26 cellular contexts compared by ENCODE assay signal in genomic region chrX:104721854-104722253, GRCh38.
"Had no signal": no experiment of that assay in that cellular context is flagged by ENCODE, and none has a peak within 500 bp of the region (broad histone marks: within the 10 kb centered on the region; RNA-seq: fewer than 3 reads in every experiment).

No MANE protein-coding gene starts in this region.

- H3K9me3 Mint-ChIP-seq: dendritic cell treated with granulocyte-macrophage colony-stimulating factor and Interleukin-4, amounts not matched to agents 40 ng/mL and 50 ng/mL, for 4 days; effector memory CD8-positive, alpha-beta T cell; memory B cell had no signal

- H3K36me3 ChIP-seq: colonic mucosa, esophagus squamous epithelium, gastrocnemius medialis, heart right ventricle, left lung, lower lobe of right lung had no signal

- H3K27me3 Mint-ChIP-seq: dendritic cell treated with granulocyte-macrophage colony-stimulating factor and Interleukin-4, amounts not matched to agents 40 ng/mL and 50 ng/mL, for 4 days; effector memory CD8-positive, alpha-beta T cell; memory B cell had no signal

- H3K4me1 Mint-ChIP-seq: endodermal cell, memory B cell had no signal

- H3K27ac ChIP-seq: colonic mucosa, epithelial cell of prostate, esophagus squamous epithelium, gastrocnemius medialis, heart right ventricle, left lung, lower lobe of right lung had no signal

- H3K4me1 ChIP-seq: colonic mucosa, esophagus squamous epithelium, gastrocnemius medialis, heart right ventricle, left lung, lower lobe of right lung had no signal

- H3K4me3 Mint-ChIP-seq: dendritic cell treated with granulocyte-macrophage colony-stimulating factor and Interleukin-4, amounts not matched to agents 40 ng/mL and 50 ng/mL, for 4 days; effector memory CD8-positive, alpha-beta T cell; endodermal cell; memory B cell had no signal

- H3K27ac Mint-ChIP-seq: dendritic cell treated with granulocyte-macrophage colony-stimulating factor and Interleukin-4, amounts not matched to agents 40 ng/mL and 50 ng/mL, for 4 days; effector memory CD8-positive, alpha-beta T cell; endodermal cell; memory B cell had no signal

- H3K9me3 ChIP-seq: colonic mucosa, esophagus squamous epithelium, gastrocnemius medialis, left lung, lower lobe of right lung had no signal

- DNase-seq: colonic mucosa; cortex of kidney; effector CD8-positive, alpha-beta T cell; effector memory CD8-positive, alpha-beta T cell; endodermal cell; erythroblast; esophagus squamous epithelium; foreskin fibroblast; foreskin melanocyte; gastrocnemius medialis; glutamatergic neuron; head of caudate nucleus; heart right ventricle; hippocampal formation; left cardiac atrium; left lung; left ventricle myocardium superior; lower lobe of right lung; mesendoderm; midbrain had no signal

- FAIRE-seq: endometrium, islet of Langerhans, keratinocyte had no signal

- H3K27me3 ChIP-seq: colonic mucosa, esophagus squamous epithelium, gastrocnemius medialis, heart right ventricle, left lung had no signal

- H3K36me3 Mint-ChIP-seq: memory B cell had no signal

- H3K4me3 ChIP-seq: colonic mucosa, esophagus squamous epithelium, gastrocnemius medialis, heart right ventricle, left lung, lower lobe of right lung had no signal
